ENCODE assay signal across 9 cellular contexts in the genomic region with DNA sequence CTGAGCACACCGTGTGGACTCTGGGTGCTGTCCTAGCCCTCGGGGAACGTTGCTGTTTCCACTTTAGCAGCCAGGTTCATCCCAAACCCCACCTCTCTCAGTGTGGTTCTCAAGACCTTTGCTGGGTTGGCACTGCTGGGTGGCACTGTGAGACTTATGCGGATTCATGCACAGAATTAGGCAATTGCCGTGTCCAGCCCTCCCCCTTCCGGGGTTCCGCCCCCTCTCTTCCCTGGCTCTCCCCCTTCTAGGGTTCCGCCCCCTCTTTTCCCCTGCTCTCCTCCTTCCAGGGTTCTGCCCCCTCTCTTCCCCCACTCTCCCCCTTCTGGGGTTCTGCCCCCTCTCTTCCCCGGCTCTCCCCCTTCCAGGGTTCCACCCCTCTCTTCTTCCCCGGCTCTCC. TPM values are rescaled to one million over a fixed set of nuclear protein-coding genes. Genes with fewer than 3 reads are reported as not detected.
DNase-seq lines count a peak whose midpoint lies in the region; ATAC-seq, FAIRE-seq and TF ChIP-seq lines count a peak whose summit lies in the region.
"Had no signal": no experiment of that assay in that cellular context is flagged by ENCODE, and none has a peak within 500 bp of the region (broad histone marks: within the 10 kb centered on the region; RNA-seq: fewer than 3 reads in every experiment).

No MANE protein-coding gene starts in this region.

- TF ChIP-seq CTCF in CD8-positive, alpha-beta T cell (IDR thresholded peaks at IDR 0.05): no peak
- TF ChIP-seq CTCF in endothelial cell (IDR thresholded peaks at IDR 0.05; ENCODE audit: unreplicated experiment) (no peak), D721Med (IDR thresholded peaks at IDR 0.05; ENCODE audit: insufficient read depth, missing control alignments) (no peak), osteocyte (IDR thresholded peaks at IDR 0.05) (no peak)

- H3K27me3 Mint-ChIP-seq in CD8-positive, alpha-beta T cell (ENCODE audit: low read depth): peaks cover 11% of the 10 kb centered on the region
- H3K27me3 Mint-ChIP-seq in endothelial cell (ENCODE audit: unreplicated experiment) (peaks cover 3% of the 10 kb centered on the region), osteocyte (ENCODE audit: unreplicated experiment) (peaks cover 38% of the 10 kb centered on the region)

- no peak for FAIRE-seq in D721Med (lab: Jason Lieb, UNC)

- H3K4me1 Mint-ChIP-seq in CD8-positive, alpha-beta T cell (ENCODE audit: low read depth): peaks cover 20% of the 10 kb centered on the region
- H3K4me1 Mint-ChIP-seq in endothelial cell (ENCODE audit: unreplicated experiment) (peaks cover 3% of the 10 kb centered on the region), osteocyte (ENCODE audit: unreplicated experiment) (peaks cover 3% of the 10 kb centered on the region)

- no peaks in the 10 kb centered on the region for H3K36me3 Mint-ChIP-seq in CD8-positive, alpha-beta T cell
- H3K36me3 Mint-ChIP-seq in endothelial cell (ENCODE audit: low read depth, unreplicated experiment): no peaks in the 10 kb centered on the region
- H3K36me3 Mint-ChIP-seq in osteocyte (ENCODE audit: unreplicated experiment): no peaks in the 10 kb centered on the region

- CTCF ChIA-PET in CD8-positive, alpha-beta T cell (lab: Charles Lee): interaction anchor here (0.7 to 1.9 kb wide), 3 partner anchors 12 to 604 kb away, joined by 3 to 9 read pairs (median 4); no protein-coding TSS in a partner anchor

- peak overlapping the region; percentile 14 for H3K4me3 ChIP-seq in CD8-positive, alpha-beta T cell (ENCODE audit: low read depth, low read length)
- peak overlapping the region; percentile 8 for H3K4me3 ChIP-seq in mononuclear cell (ENCODE audit: low read length)

- H3K36me3 ChIP-seq in CD8-positive, alpha-beta T cell (ENCODE audit: insufficient read depth, low read length): no peaks in the 10 kb centered on the region
- H3K36me3 ChIP-seq: heart right ventricle had no signal

- H3K27ac Mint-ChIP-seq in CD8-positive, alpha-beta T cell: peak overlapping the region; percentile 64
- H3K27ac Mint-ChIP-seq in endothelial cell (ENCODE audit: unreplicated experiment) (no peak overlapping the region), osteocyte (ENCODE audit: unreplicated experiment) (no peak overlapping the region)

- peaks cover 26% of the 10 kb centered on the region for H3K4me1 ChIP-seq in CD8-positive, alpha-beta T cell (ENCODE audit: insufficient read depth, low read length)
- H3K4me1 ChIP-seq in mononuclear cell (ENCODE audit: insufficient read depth, low read length): peaks cover 93% of the 10 kb centered on the region

- no peaks in the 10 kb centered on the region for H3K27me3 ChIP-seq in CD8-positive, alpha-beta T cell (ENCODE audit: insufficient read depth, low read length)
- H3K27me3 ChIP-seq in mononuclear cell (ENCODE audit: insufficient read depth, low read length): no peaks in the 10 kb centered on the region

- peak in 5 of 7 experiments; percentile 32 to 58 (median 46) for DNase-seq in CD8-positive, alpha-beta T cell
- peak; percentile 46 for DNase-seq in NCI-H2196 (lab: John Stamatoyannopoulos, UW; ENCODE audit: unreplicated experiment)
- DNase-seq in activated naive CD4-positive, alpha-beta T cell treated with Interleukin-2 at 50 U/mL for 16 hours: peak; percentile 36
- DNase-seq in endothelial cell (ENCODE audit: low spot score): no peak
- DNase-seq in D721Med (ENCODE audit: insufficient read length, low spot score): no peak
- no peak for DNase-seq in osteocyte (ENCODE audit: extremely low spot score, unreplicated experiment)

- no peaks in the 10 kb centered on the region for H3K9me3 Mint-ChIP-seq in CD8-positive, alpha-beta T cell
- no peaks in the 10 kb centered on the region for H3K9me3 Mint-ChIP-seq in endothelial cell (ENCODE audit: unreplicated experiment)
- no peaks in the 10 kb centered on the region for H3K9me3 Mint-ChIP-seq in osteocyte (ENCODE audit: unreplicated experiment)

- POLR2A ChIA-PET in CD8-positive, alpha-beta T cell (lab: Charles Lee): interaction anchor here (0.8 kb wide), 1 partner anchor 192 kb away, joined by 3 read pairs; no protein-coding TSS in a partner anchor

- H3K27ac ChIP-seq in CD8-positive, alpha-beta T cell (ENCODE audit: low read depth, low read length): no peak overlapping the region

- intact Hi-C loops in CD8-positive, alpha-beta T cell (cut with DNase I, micrococcal nuclease): no loop called here

- H3K4me3 Mint-ChIP-seq in CD8-positive, alpha-beta T cell: peak overlapping the region; percentile 76
- H3K4me3 Mint-ChIP-seq in endothelial cell (ENCODE audit: unreplicated experiment) (no peak overlapping the region), osteocyte (ENCODE audit: unreplicated experiment) (no peak overlapping the region)

- peak; percentile 45 for ATAC-seq in CD8-positive, alpha-beta T cell
- ATAC-seq in HG03520 (IDR thresholded peaks at IDR 0.05; ENCODE audit: unreplicated experiment): no peak

- H3K9me3 ChIP-seq in CD8-positive, alpha-beta T cell (ENCODE audit: low read length): no peaks in the 10 kb centered on the region
- no peaks in the 10 kb centered on the region for H3K9me3 ChIP-seq in mononuclear cell (ENCODE audit: low read depth, low read length)
- H3K9me3 ChIP-seq: heart right ventricle had no signal

RNA-seq across cellular contexts. Expression of gene SLCO4A1, which starts 39.8 kb away (rescaled TPM):
- 1 to 10 TPM; 4.5 to 4.7 TPM for total RNA-seq in CD8-positive, alpha-beta T cell
- total RNA-seq in mononuclear cell: 0.73 TPM
- total RNA-seq in endothelial cell (ENCODE audit: unreplicated experiment): 1.4 TPM
- 1.2 and 1.5 TPM in 2 replicates for total RNA-seq in osteocyte

Comparison
In these comparisons a context has a peak if more than half of its experiments do, and no peak if none do; other contexts are left out.
1. DNase-seq: peak in CD8-positive, alpha-beta T cell (5 of 7), NCI-H2196 (single experiment) and activated naive CD4-positive, alpha-beta T cell treated with Interleukin-2 at 50 U/mL for 16 hours (single experiment); none in endothelial cell (single experiment), D721Med (single experiment) and osteocyte (single experiment).